Comparison of ENCODE assay signal across 8 cellular contexts in the genomic region with DNA sequence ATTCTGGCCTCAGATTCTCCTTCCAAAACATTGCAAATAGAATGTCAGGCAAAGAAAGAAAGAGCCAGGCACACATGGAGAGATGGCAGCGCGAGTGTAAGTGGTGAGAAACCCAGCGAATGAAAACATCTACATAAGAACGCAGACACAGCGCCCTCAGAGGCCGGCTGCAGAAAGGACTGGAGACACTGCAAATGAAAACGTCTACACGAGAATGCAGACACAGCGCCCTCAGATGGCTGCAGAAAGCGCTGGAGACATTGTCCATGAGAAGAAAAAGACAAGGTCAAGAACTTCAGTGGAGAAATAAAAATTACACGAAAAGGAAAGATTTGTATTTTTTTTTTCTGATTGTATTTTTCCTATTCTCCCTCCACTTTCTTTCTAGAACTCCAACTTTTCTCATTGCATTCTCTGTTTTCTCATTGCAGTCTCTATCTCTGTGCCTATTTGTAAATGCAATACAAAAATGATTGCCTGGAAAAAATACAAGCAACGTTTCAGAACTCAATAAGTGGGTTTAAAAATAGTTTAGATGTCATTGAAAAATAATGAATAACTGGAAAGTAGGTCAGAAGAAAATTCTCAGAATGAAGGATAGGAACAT.
DNase-seq lines count a peak whose midpoint lies in the region; ATAC-seq lines count a peak whose summit lies in the region.

No MANE protein-coding gene starts in this region.

- ATAC-seq in GM18861 (IDR thresholded peaks at IDR 0.05; ENCODE audit: unreplicated experiment) (peak; percentile 71), HG03442 (IDR thresholded peaks at IDR 0.05; ENCODE audit: unreplicated experiment) (peak; percentile 80), left colon (peak; percentile 86)
- peak; percentile 52 to 75 for ATAC-seq in activated CD4-positive, CD25-positive, alpha-beta regulatory T cell treated with anti-CD3 and anti-CD28 coated beads, Interleukin-2, amount 50 U/mL, for 24 hours

- DNase-seq in ACHN (peak; percentile 87), NCI-H446 treated with DMSO at 0.1 percent for 48 hours (lab: John Stamatoyannopoulos, UW) (peak; percentile 91), cerebellar cortex (ENCODE audit: low spot score) (peak; percentile 96), left colon (peak; percentile 77 to 87)
- DNase-seq in stimulated activated CD4-positive, alpha-beta T cell treated with anti-CD3 and anti-CD28 coated beads, Interleukin-4, amount 100 ng/mL, for 24 hours = peak; percentile 80

- in situ Hi-C loops in ACHN (cut with HindIII; ENCODE audit: low pct_ligation_motif_present, low pct_unique_long_range_greater_than_20kb, low sequenced_read_pairs) = no loop called here

- intact Hi-C loops in left colon (cut with DNase I, micrococcal nuclease) = loop anchor here in 1 of 2 donors (5.0 to 10.0 kb wide), 2 partner anchors 264 to 477 kb away; no protein-coding TSS in a partner anchor

Comparison
In these comparisons a context has a peak if more than half of its experiments do, and no peak if none do; other contexts are left out.
1. Peak in every context shown above with its lines: DNase-seq and ATAC-seq.